In the genomic region with DNA sequence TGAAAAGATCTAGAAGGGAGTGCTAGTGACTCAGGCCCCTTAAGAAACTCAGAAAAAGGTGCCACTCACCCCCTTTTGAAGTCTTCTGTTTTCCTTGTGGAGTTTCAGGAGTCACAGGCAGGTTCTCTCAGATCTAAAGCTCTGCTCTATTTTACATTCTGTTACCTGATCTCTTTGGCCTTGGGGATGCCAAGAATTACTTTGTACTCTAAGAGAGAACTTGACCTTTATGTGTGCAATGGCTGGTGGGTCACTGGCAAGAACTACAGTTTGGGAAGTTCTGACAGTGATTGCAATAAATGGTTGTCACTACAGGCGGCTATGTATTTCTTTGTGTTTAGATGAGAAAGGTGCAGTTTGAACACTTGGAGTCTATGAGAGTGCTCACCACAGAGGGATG, we compare ENCODE assay signal across 21 cellular contexts.
"Had no signal": no experiment of that assay in that cellular context is flagged by ENCODE, and none has a peak within 500 bp of the region (broad histone marks: within the 10 kb centered on the region; RNA-seq: fewer than 3 reads in every experiment).

No MANE protein-coding gene starts in this region.

- H3K4me3 Mint-ChIP-seq: activated naive CD4-positive, alpha-beta T cell treated with anti-CD3 and anti-CD28 coated beads for 36 hours; activated T-cell treated with anti-CD3 and anti-CD28 coated beads, Interleukin-2, amount 50 U/mL, for 24 hours; activated T-helper 17 cell treated with anti-CD3 and anti-CD28 coated beads, Interleukin-2, amount 50 U/mL, for 72 hours; endodermal cell; naive B cell had no signal

- H3K4me1 Mint-ChIP-seq: activated T-helper 17 cell treated with anti-CD3 and anti-CD28 coated beads, Interleukin-2, amount 50 U/mL, for 72 hours; naive B cell had no signal

- H3K27me3 ChIP-seq: ascending aorta, brain microvascular endothelial cell, esophagus squamous epithelium, gastroesophageal sphincter, upper lobe of right lung had no signal

- ATAC-seq: activated T-helper 17 cell treated with anti-CD3 and anti-CD28 coated beads, Interleukin-2, amount 50 U/mL, for 72 hours; gastroesophageal sphincter; left colon; stimulated activated naive CD8-positive, alpha-beta T cell treated with anti-CD3 and anti-CD28 coated beads, Interleukin-15, Interleukin-2, amounts not matched to agents 100 U/mL and 50 U/mL, for 24 hours; upper lobe of right lung had no signal

- DNase-seq: activated CD4-positive, alpha-beta T cell treated with anti-CD3 and anti-CD28 coated beads, Interleukin-2, amount 50 U/mL, for 4 hours; activated CD8-positive, alpha-beta memory T cell treated with anti-CD3 and anti-CD28 coated beads for 24 hours; activated CD8-positive, alpha-beta memory T cell treated with anti-CD3 and anti-CD28 coated beads, Interleukin-2, amount 50 U/mL, for 4 hours; activated naive CD4-positive, alpha-beta T cell treated with anti-CD3 and anti-CD28 coated beads for 36 hours; activated T-cell treated with anti-CD3 and anti-CD28 coated beads, Interleukin-2, amount 50 U/mL, for 24 hours; brain microvascular endothelial cell; central memory CD4-positive, alpha-beta T cell; endodermal cell; esophagus squamous epithelium; head of caudate nucleus; left colon; naive B cell; retina; stimulated activated CD4-positive, alpha-beta T cell treated with anti-CD3 and anti-CD28 coated beads, Interleukin-4, amount 100 ng/mL, for 24 hours; stimulated activated naive CD8-positive, alpha-beta T cell treated with anti-CD3 and anti-CD28 coated beads, Interleukin-15, Interleukin-2, amounts not matched to agents 100 U/mL and 50 U/mL, for 24 hours; T-helper 9 cell; upper lobe of right lung had no signal

- H3K27ac ChIP-seq: ascending aorta, brain microvascular endothelial cell, esophagus squamous epithelium, gastroesophageal sphincter, upper lobe of right lung had no signal

- H3K27ac Mint-ChIP-seq: activated naive CD4-positive, alpha-beta T cell treated with anti-CD3 and anti-CD28 coated beads for 36 hours; activated T-cell treated with anti-CD3 and anti-CD28 coated beads, Interleukin-2, amount 50 U/mL, for 24 hours; activated T-helper 17 cell treated with anti-CD3 and anti-CD28 coated beads, Interleukin-2, amount 50 U/mL, for 72 hours; endodermal cell had no signal

- H3K4me1 ChIP-seq: ascending aorta, esophagus squamous epithelium, gastroesophageal sphincter, upper lobe of right lung had no signal

- H3K4me3 ChIP-seq: ascending aorta, esophagus squamous epithelium, gastroesophageal sphincter, lung, upper lobe of right lung had no signal

- H3K27me3 Mint-ChIP-seq: activated T-cell treated with anti-CD3 and anti-CD28 coated beads, Interleukin-2, amount 50 U/mL, for 24 hours; activated T-helper 17 cell treated with anti-CD3 and anti-CD28 coated beads, Interleukin-2, amount 50 U/mL, for 72 hours; naive B cell had no signal

- H3K36me3 ChIP-seq: ascending aorta, brain microvascular endothelial cell, esophagus squamous epithelium, gastroesophageal sphincter, upper lobe of right lung had no signal

- H3K9me3 Mint-ChIP-seq: activated T-helper 17 cell treated with anti-CD3 and anti-CD28 coated beads, Interleukin-2, amount 50 U/mL, for 72 hours had no signal

- H3K9me3 ChIP-seq: upper lobe of right lung had no signal
